21 cellular contexts compared by ENCODE assay signal in genomic region chr6:167470836-167471547, GRCh38.
A peak's percentile ranks its signal among the peaks of the same experiment; 100 is the strongest.
DNase-seq lines count a peak whose midpoint lies in the region; ATAC-seq and TF ChIP-seq lines count a peak whose summit lies in the region.
"Had no signal": no experiment of that assay in that cellular context is flagged by ENCODE, and none has a peak within 500 bp of the region (broad histone marks: within the 10 kb centered on the region; RNA-seq: fewer than 3 reads in every experiment).

No MANE protein-coding gene starts in this region.

- no peak overlapping the region for H3K23ac ChIP-seq in neuronal stem cell (ENCODE audit: low read depth, low read length, poor library complexity)

- peak overlapping the region in 7 of 11 experiments; percentile 15 to 89 (median 84); a peak in 5 of 22 replicates for H3K4me2 ChIP-seq in BLaER1 treated with 17β-estradiol and CSF1 and Interleukin-3, amounts not matched to agents 10 nM and 100 nM
- no peak overlapping the region for H3K4me2 ChIP-seq in neuronal stem cell (ENCODE audit: insufficient read depth, low read length, poor library complexity, severe bottlenecking)
- H3K4me2 ChIP-seq: SK-N-SH had no signal

- H3K4me3 Mint-ChIP-seq in activated T-helper 17 cell treated with anti-CD3 and anti-CD28 coated beads, Interleukin-2, amount 50 U/mL, for 72 hours, result no peak overlapping the region
- no peak overlapping the region for H3K4me3 Mint-ChIP-seq in HFFc6
- H3K4me3 Mint-ChIP-seq: H9 had no signal

- H3K27me3 Mint-ChIP-seq in activated T-helper 17 cell treated with anti-CD3 and anti-CD28 coated beads, Interleukin-2, amount 50 U/mL, for 72 hours, result no peaks in the 10 kb centered on the region
- no peaks in the 10 kb centered on the region; the same call in 1 of the 2 replicates for H3K27me3 Mint-ChIP-seq in HFFc6 (ENCODE audit: insufficient read depth)
- H3K27me3 Mint-ChIP-seq: CD4-positive, alpha-beta memory T cell had no signal

- peak; percentile 11 for ATAC-seq in activated T-helper 17 cell treated with anti-CD3 and anti-CD28 coated beads, Interleukin-2, amount 50 U/mL, for 72 hours (replicated peaks)
- ATAC-seq: PC-3 had no signal

- H3K4me1 Mint-ChIP-seq in activated T-helper 17 cell treated with anti-CD3 and anti-CD28 coated beads, Interleukin-2, amount 50 U/mL, for 72 hours, result peaks cover 6% of the 10 kb centered on the region
- H3K4me1 Mint-ChIP-seq in HFFc6 (ENCODE audit: low read depth), result no peaks in the 10 kb centered on the region

- peaks cover 14 to 34% (median 28%) of the 10 kb centered on the region in 10 experiments for H3K4me1 ChIP-seq in BLaER1 treated with 17β-estradiol and CSF1 and Interleukin-3, amounts not matched to agents 10 nM and 100 nM
- peaks cover 19 to 21% of the 10 kb centered on the region in 2 donors for H3K4me1 ChIP-seq in neuronal stem cell (ENCODE audit: control insufficient read depth in 2 of 2, insufficient read depth in 1 of 2, low read depth in 1 of 2, low read length in 2 of 2)

- no peak overlapping the region for H3K27ac Mint-ChIP-seq in activated T-helper 17 cell treated with anti-CD3 and anti-CD28 coated beads, Interleukin-2, amount 50 U/mL, for 72 hours
- no peak overlapping the region for H3K27ac Mint-ChIP-seq in HFFc6
- H3K27ac Mint-ChIP-seq: CD4-positive, alpha-beta memory T cell; H9 had no signal

- H4K20me1 ChIP-seq in BLaER1 treated with 17β-estradiol and CSF1 and Interleukin-3, amounts not matched to agents 10 nM and 100 nM, result no peaks in the 10 kb centered on the region

- no peak overlapping the region for H3K14ac ChIP-seq in neuronal stem cell (ENCODE audit: low read length)

- H3K27me3 ChIP-seq in BLaER1 treated with 17β-estradiol and CSF1 and Interleukin-3, amounts not matched to agents 10 nM and 100 nM, result no peaks in the 10 kb centered on the region
- H3K27me3 ChIP-seq in neuronal stem cell (ENCODE audit: control insufficient read depth in 3 of 3, insufficient read depth in 3 of 3, low read depth in 1 of 3, low read length in 3 of 3), result no peaks in the 10 kb centered on the region

- no peak overlapping the region for H4K8ac ChIP-seq in neuronal stem cell (ENCODE audit: low read depth, low read length)

- DNase-seq in islet precursor cell (peak; percentile 46), neuronal stem cell (ENCODE audit: low spot score) (no peak), lower leg skin (ENCODE audit: low spot score in 2 of 2) (no peak), HFFc6 (no peak), KBM-7 (no peak)
- DNase-seq: Caco-2; CD4-positive, alpha-beta memory T cell; DMS 273 treated with DMSO at 0.1 percent for 48 hours; DMS79 treated with DMSO at 0.1 percent for 48 hours; H9; NCI-H1105; NCI-H1694; NCI-H2081 treated with DMSO at 0.1 percent for 48 hours; NCI-H446 treated with DMSO at 0.1 percent for 48 hours; NCI-H526 treated with DMSO at 0.1 percent for 48 hours; PC-3; RPMI8226; SIG-M5; SK-N-SH had no signal

- in situ Hi-C loops in KBM-7 (cut with MboI; ENCODE audit: low pct_unique_long_range_greater_than_20kb, low sequenced_read_pairs), result no loop called here

- no peak overlapping the region for H3K27ac ChIP-seq in BLaER1 treated with 17β-estradiol and CSF1 and Interleukin-3, amounts not matched to agents 10 nM and 100 nM
- no peak overlapping the region for H3K27ac ChIP-seq in neuronal stem cell (replicated peaks; ENCODE audit: low read length)

- H4K91ac ChIP-seq in neuronal stem cell (ENCODE audit: low read depth, low read length, poor library complexity), result no peak overlapping the region

- no peak overlapping the region for H3K4ac ChIP-seq in neuronal stem cell (ENCODE audit: low read length)

- no peak for TF ChIP-seq POLR2A in lower leg skin (IDR thresholded peaks at IDR 0.05)

- H2BK15ac ChIP-seq in neuronal stem cell (ENCODE audit: low read length), result peak overlapping the region; percentile 72

- TF ChIP-seq CTCF in lower leg skin (IDR thresholded peaks at IDR 0.05) (no peak), HFFc6 (IDR thresholded peaks at IDR 0.05) (no peak)

- intact Hi-C loops in lower leg skin (cut with DNase I; ENCODE audit: low total_unique reads), result no loop called here

- H2BK5ac ChIP-seq in neuronal stem cell (ENCODE audit: low read length), result no peak overlapping the region

- no peaks in the 10 kb centered on the region for H3K36me3 Mint-ChIP-seq in activated T-helper 17 cell treated with anti-CD3 and anti-CD28 coated beads, Interleukin-2, amount 50 U/mL, for 72 hours (ENCODE audit: low read depth)
- peaks cover 18% of the 10 kb centered on the region for H3K36me3 Mint-ChIP-seq in HFFc6 (ENCODE audit: low read depth)
- H3K36me3 Mint-ChIP-seq: CD4-positive, alpha-beta memory T cell had no signal

- WGBS in neuronal stem cell (ENCODE audit: extremely low coverage in 2 of 2, insufficient read length in 2 of 2, insufficient replicate concordance in 1 of 2), 2 donors, result no CpG with 5 or more reads among the region's 15 CpGs
- 89 to 93% methylated on average over 14 to 15 of the region's 15 CpGs for whole genome bisulfite sequencing in lower leg skin, 2 donors

- no peak overlapping the region for H3K9ac ChIP-seq in BLaER1 treated with 17β-estradiol and CSF1 and Interleukin-3, amounts not matched to agents 10 nM and 100 nM
- no peak overlapping the region for H3K9ac ChIP-seq in neuronal stem cell (ENCODE audit: low read depth, low read length, poor library complexity)
- H3K9ac ChIP-seq: SK-N-SH had no signal

- peak overlapping the region; percentile 54 for H2AK5ac ChIP-seq in neuronal stem cell (ENCODE audit: low read depth, low read length)

- H3K36me3 ChIP-seq in BLaER1 treated with 17β-estradiol and CSF1 and Interleukin-3, amounts not matched to agents 10 nM and 100 nM, result no peaks in the 10 kb centered on the region
- H3K36me3 ChIP-seq in neuronal stem cell (replicated peaks in 1 of 2; ENCODE audit: control insufficient read depth in 2 of 2, insufficient read depth in 2 of 2, low read length in 2 of 2), result no peaks in the 10 kb centered on the region

- H3K18ac ChIP-seq in neuronal stem cell (ENCODE audit: low read length), result peak overlapping the region; percentile 60

- no peaks in the 10 kb centered on the region for H3K9me3 Mint-ChIP-seq in activated T-helper 17 cell treated with anti-CD3 and anti-CD28 coated beads, Interleukin-2, amount 50 U/mL, for 72 hours
- H3K9me3 Mint-ChIP-seq in HFFc6, result peaks cover 57% of the 10 kb centered on the region
- H3K9me3 Mint-ChIP-seq: H9 had no signal

- no peak overlapping the region for H2BK12ac ChIP-seq in neuronal stem cell (ENCODE audit: low read length)

- no peak overlapping the region for H2BK120ac ChIP-seq in neuronal stem cell (ENCODE audit: low read depth, low read length)

- no peaks in the 10 kb centered on the region for H3K79me1 ChIP-seq in neuronal stem cell (ENCODE audit: low read depth, low read length)

- H3K9me3 ChIP-seq in BLaER1 treated with 17β-estradiol and CSF1 and Interleukin-3, amounts not matched to agents 10 nM and 100 nM (replicated peaks in 1 of 11), result no peaks in the 10 kb centered on the region
- H3K9me3 ChIP-seq in neuronal stem cell (replicated peaks in 1 of 2; ENCODE audit: control insufficient read depth in 2 of 2, insufficient read depth in 1 of 2, low read depth in 1 of 2, low read length in 2 of 2), result no peaks in the 10 kb centered on the region
- H3K9me3 ChIP-seq: Caco-2, SK-N-SH had no signal

- H3K4me3 ChIP-seq in BLaER1 treated with 17β-estradiol and CSF1 and Interleukin-3, amounts not matched to agents 10 nM and 100 nM, result no peak overlapping the region
- H3K4me3 ChIP-seq in neuronal stem cell (ENCODE audit: low read length in 2 of 2) (no peak overlapping the region), lower leg skin (ENCODE audit: low read depth, poor library complexity, severe bottlenecking) (no peak overlapping the region)

- H2AFZ ChIP-seq in neuronal stem cell (ENCODE audit: low read length), result no peak overlapping the region
